In the genomic region with DNA sequence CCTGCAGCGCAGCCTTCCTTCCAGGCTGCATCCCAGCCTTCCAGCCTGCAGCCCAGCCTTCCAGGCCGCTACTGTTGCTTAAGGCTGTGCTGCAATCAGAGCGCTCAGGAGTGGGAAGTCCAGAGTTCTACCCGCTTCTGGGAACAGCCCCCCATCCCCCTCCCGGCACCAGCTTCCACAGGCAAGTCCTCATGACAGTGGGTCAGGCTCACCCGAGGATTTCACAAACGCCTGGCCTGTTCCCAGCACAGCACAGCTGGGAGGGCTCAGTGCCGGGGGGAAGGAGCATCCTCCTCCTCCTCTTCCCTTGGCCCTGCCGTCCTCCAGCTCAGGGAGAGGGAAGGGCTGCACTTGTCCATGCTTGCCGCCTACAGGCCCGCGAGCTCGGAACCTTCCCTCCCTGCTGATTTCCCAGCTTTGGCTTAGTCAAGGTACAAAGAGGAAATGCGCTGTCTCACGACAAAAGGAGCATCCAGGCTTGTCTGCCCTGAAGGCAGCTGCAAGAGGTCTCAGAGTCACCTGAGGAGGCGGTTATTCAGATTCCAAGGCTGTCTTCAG, we compare ENCODE assay signal across 8 cellular contexts. TPM values are rescaled to one million over a fixed set of nuclear protein-coding genes. Genes with fewer than 3 reads are reported as not detected.
DNase-seq lines count a peak whose midpoint lies in the region; ATAC-seq, FAIRE-seq and TF ChIP-seq lines count a peak whose summit lies in the region.

No MANE protein-coding gene starts in this region.

- FAIRE-seq in frontal cortex (lab: Jason Lieb, UNC): no peak

- H3K4me3 Mint-ChIP-seq in neural progenitor cell: peak overlapping the region; percentile 77

- H4K20me1 ChIP-seq in neural progenitor cell (ENCODE audit: low read depth): peaks cover 33% of the 10 kb centered on the region

- peaks cover 48% of the 10 kb centered on the region for H3K4me1 Mint-ChIP-seq in neural progenitor cell

- H3K79me2 ChIP-seq in neural progenitor cell (ENCODE audit: low read depth): no peaks in the 10 kb centered on the region

- H3K9me3 Mint-ChIP-seq in neural progenitor cell: no peaks in the 10 kb centered on the region

- H3K27me3 ChIP-seq in neural progenitor cell (peaks cover 39% of the 10 kb centered on the region), WERI-Rb-1 (ENCODE audit: insufficient read depth, low read depth, severe bottlenecking) (no peaks in the 10 kb centered on the region)

- no peaks in the 10 kb centered on the region for H3K36me3 Mint-ChIP-seq in neural progenitor cell

- H3K36me3 ChIP-seq in neural progenitor cell (no peaks in the 10 kb centered on the region), WERI-Rb-1 (no peaks in the 10 kb centered on the region)

- peak; percentile 92 for DNase-seq in GM03348 (ENCODE audit: low spot score)
- DNase-seq in T1000 (lab: John Stamatoyannopoulos, UW): peak; percentile 81
- peak; percentile 67 to 70 for DNase-seq in frontal cortex (ENCODE audit: low spot score in 2 of 2)
- DNase-seq in neural progenitor cell (ENCODE audit: low spot score): peak; percentile 84
- DNase-seq in NCI-H2029 treated with DMSO at 0.1 percent for 48 hours (lab: John Stamatoyannopoulos, UW): no peak
- no peak for DNase-seq in WERI-Rb-1

- no peak overlapping the region for H3K9ac ChIP-seq in neural progenitor cell

- peak overlapping the region; percentile 71 for H2AFZ ChIP-seq in neural progenitor cell (replicated peaks)

- peak overlapping the region; percentile 54 for H3K4me3 ChIP-seq in neural progenitor cell
- H3K4me3 ChIP-seq in WERI-Rb-1 (ENCODE audit: low read depth, low read length): no peak overlapping the region

- peaks cover 9% of the 10 kb centered on the region for H3K27me3 Mint-ChIP-seq in neural progenitor cell (ENCODE audit: insufficient read depth, low read depth)

- peaks cover 32% of the 10 kb centered on the region for H3K4me1 ChIP-seq in neural progenitor cell

- H3K4me2 ChIP-seq in neural progenitor cell: peak overlapping the region; percentile 85

- H3K9me3 ChIP-seq in neural progenitor cell (ENCODE audit: low read depth) (no peaks in the 10 kb centered on the region), WERI-Rb-1 (ENCODE audit: severe bottlenecking) (peaks cover 2% of the 10 kb centered on the region)

- H3K27ac Mint-ChIP-seq in neural progenitor cell: peak overlapping the region; percentile 83

- TF ChIP-seq CTCF in neural progenitor cell (IDR thresholded peaks at IDR 0.05) (no peak), WERI-Rb-1 (IDR thresholded peaks at IDR 0.05; ENCODE audit: low read depth, low read length) (no peak)

- ATAC-seq in GM21367 (IDR thresholded peaks at IDR 0.05; ENCODE audit: unreplicated experiment) (no peak), HG03432 (IDR thresholded peaks at IDR 0.05; ENCODE audit: unreplicated experiment) (no peak)

- H3K27ac ChIP-seq in neural progenitor cell: peak overlapping the region; percentile 6
- no peak overlapping the region for H3K27ac ChIP-seq in WERI-Rb-1

- peaks cover 49% of the 10 kb centered on the region for H3F3A ChIP-seq in neural progenitor cell (ENCODE audit: low read depth)

RNA-seq across cellular contexts. Expression of a gene that starts 8.3 kb away (rescaled TPM):
- 5.3 TPM for total RNA-seq in frontal cortex
- total RNA-seq in neural progenitor cell (ENCODE audit: low replicate concordance): 7.5 and 16.7 TPM in 2 replicates

RNA-seq across cellular contexts. Expression of a gene that starts 26.9 kb away (rescaled TPM):
- total RNA-seq in frontal cortex (18.8 TPM), neural progenitor cell (ENCODE audit: low replicate concordance) (45.2 and 65.7 TPM in 2 replicates)

Comparison
In these comparisons a context has a peak if more than half of its experiments do, and no peak if none do; other contexts are left out.
1. DNase-seq: peak in GM03348 (single experiment), T1000 (single experiment), frontal cortex (2 of 2) and neural progenitor cell (single experiment); none in NCI-H2029 treated with DMSO at 0.1 percent for 48 hours (single experiment) and WERI-Rb-1 (single experiment).